Comparison of ENCODE assay signal across 16 cellular contexts in genomic region chr2:170369228-170369627, GRCh38.
DNase-seq lines count a peak whose midpoint lies in the region; ATAC-seq, FAIRE-seq and TF ChIP-seq lines count a peak whose summit lies in the region.
"Had no signal": no experiment of that assay in that cellular context is flagged by ENCODE, and none has a peak within 500 bp of the region (broad histone marks: within the 10 kb centered on the region; RNA-seq: fewer than 3 reads in every experiment).

No MANE protein-coding gene starts in this region.

- H3K9ac ChIP-seq in HepG2 (ENCODE audit: insufficient read depth, low read depth, low read length): no peak overlapping the region
- H3K9ac ChIP-seq: BLaER1 treated with 17β-estradiol and CSF1 and Interleukin-3, amounts not matched to agents 10 nM and 100 nM had no signal

- no peak for TF ChIP-seq RAD21 in HepG2 (CRISPR knock-in tag; IDR thresholded peaks at IDR 0.05)

- H3K4me1 Mint-ChIP-seq in activated CD4-positive, alpha-beta T cell treated with anti-CD3 and anti-CD28 coated beads, Interleukin-2, amount 10 ng/mL, durations not matched to agents 24 days and 14 days: peaks cover 42% of the 10 kb centered on the region
- peaks cover 86% of the 10 kb centered on the region for H3K4me1 Mint-ChIP-seq in activated T-helper 2 cell treated with anti-CD3 and anti-CD28 coated beads, Interferon-gamma antibody, Interleukin-2, Interleukin-4, amounts not matched to agents 10 μg/mL and 5 μg/mL and 100 μg/mL, durations not matched to agents 14 hours and 24 hours and 36 hours (ENCODE audit: low read depth)

- POLR2A ChIA-PET in HepG2 (lab: Yijun Ruan, JAX): interaction anchor here (1.0 kb wide), 1 partner anchor 560 kb away, joined by 3 read pairs; the partner anchor contains the start of gene GORASP2

- H3K36me3 ChIP-seq in HepG2 (replicated peaks in 1 of 2; ENCODE audit: control insufficient read depth in 1 of 2, insufficient read depth in 2 of 2, low read length in 2 of 2) (no peaks in the 10 kb centered on the region), right lobe of liver (no peaks in the 10 kb centered on the region), spleen (no peaks in the 10 kb centered on the region)
- H3K36me3 ChIP-seq: BLaER1 treated with 17β-estradiol and CSF1 and Interleukin-3, amounts not matched to agents 10 nM and 100 nM had no signal

- BruUV-seq in HepG2 (replicated peaks; lab: Mats Ljungman, UMichigan): no TSS peak

- no peaks in the 10 kb centered on the region for H4K20me1 ChIP-seq in HepG2 (ENCODE audit: insufficient read depth, low read length)
- H4K20me1 ChIP-seq: BLaER1 treated with 17β-estradiol and CSF1 and Interleukin-3, amounts not matched to agents 10 nM and 100 nM had no signal

- in situ Hi-C loops in HepG2 (cut with HindIII; ENCODE audit: extremely low pct_ligation_motif_present, low pct_unique_long_range_greater_than_20kb): loop anchor here (10.0 to 25.0 kb wide), 2 partner anchors 134 to 907 kb away; no protein-coding TSS in a partner anchor

- 2% methylated on average over 2 of the region's 2 CpGs for WGBS in HepG2 (ENCODE audit: low lambda C conversion rate)
- 19% methylated on average over 2 of the region's 2 CpGs for WGBS in right lobe of liver (ENCODE audit: insufficient coverage, low coverage, low lambda C conversion rate, missing lambda C conversion rate)
- 83 to 92% (median 87%) methylated on average over 2 of the region's 2 CpGs for WGBS in spleen, 5 donors

- H3K4me3 Mint-ChIP-seq in activated CD4-positive, alpha-beta T cell treated with anti-CD3 and anti-CD28 coated beads, Interleukin-2, amount 10 ng/mL, durations not matched to agents 24 days and 14 days: peak overlapping the region; percentile 19
- peak overlapping the region; percentile 70 for H3K4me3 Mint-ChIP-seq in activated T-helper 2 cell treated with anti-CD3 and anti-CD28 coated beads, Interferon-gamma antibody, Interleukin-2, Interleukin-4, amounts not matched to agents 10 μg/mL and 5 μg/mL and 100 μg/mL, durations not matched to agents 14 hours and 24 hours and 36 hours (ENCODE audit: low read depth)
- H3K4me3 Mint-ChIP-seq: B cell; CD8-positive, alpha-beta T cell; HFFc6 had no signal

- H3K36me3 Mint-ChIP-seq in activated CD4-positive, alpha-beta T cell treated with anti-CD3 and anti-CD28 coated beads, Interleukin-2, amount 10 ng/mL, durations not matched to agents 24 days and 14 days (ENCODE audit: low read depth): peaks cover 2% of the 10 kb centered on the region
- H3K36me3 Mint-ChIP-seq in activated T-helper 2 cell treated with anti-CD3 and anti-CD28 coated beads, Interferon-gamma antibody, Interleukin-2, Interleukin-4, amounts not matched to agents 10 μg/mL and 5 μg/mL and 100 μg/mL, durations not matched to agents 14 hours and 24 hours and 36 hours (ENCODE audit: low read depth): peaks cover 5% of the 10 kb centered on the region
- H3K36me3 Mint-ChIP-seq: CD8-positive, alpha-beta T cell had no signal

- H3K79me2 ChIP-seq in HepG2 (ENCODE audit: insufficient read depth, low read length): no peaks in the 10 kb centered on the region

- CTCF ChIA-PET in HepG2 (lab: Yijun Ruan, JAX; ENCODE audit: low intra/inter-chr PET ratio, low total read pairs): interaction anchor here (1.3 to 3.1 kb wide), 5 partner anchors 348 to 503 kb away, joined by 4 to 29 read pairs (median 7); partner anchors contain the start of gene GAD1

- no peak for TF ChIP-seq EP300 in HepG2 (IDR thresholded peaks at IDR 0.05; ENCODE audit: low read depth in 2 of 2, low read length in 2 of 2)
- TF ChIP-seq EP300 in HepG2 (CRISPR knock-in tag; IDR thresholded peaks at IDR 0.05; ENCODE audit: borderline replicate concordance): no peak

- TF ChIP-seq CTCF in HepG2 (CRISPR knock-in tag; IDR thresholded peaks at IDR 0.05) (no peak), right lobe of liver (IDR thresholded peaks at IDR 0.05) (no peak), spleen (IDR thresholded peaks at IDR 0.05 in 8 of 11, conservative IDR thresholded peaks at IDR 0.05 in 3 of 11) (no peak)

- H3K9me3 ChIP-seq in HepG2 (ENCODE audit: low read length): no peaks in the 10 kb centered on the region
- no peaks in the 10 kb centered on the region for H3K9me3 ChIP-seq in right lobe of liver
- no peaks in the 10 kb centered on the region for H3K9me3 ChIP-seq in spleen
- H3K9me3 ChIP-seq: BLaER1 treated with 17β-estradiol and CSF1 and Interleukin-3, amounts not matched to agents 10 nM and 100 nM had no signal

- H3K4me3 ChIP-seq in HepG2 (replicated peaks in 1 of 3; ENCODE audit: insufficient read depth in 1 of 3, low read depth in 2 of 3, low read length in 3 of 3) (no peak overlapping the region), right lobe of liver (no peak overlapping the region), spleen (no peak overlapping the region)
- H3K4me3 ChIP-seq: BLaER1 treated with 17β-estradiol and CSF1 and Interleukin-3, amounts not matched to agents 10 nM and 100 nM; GM12878 had no signal

- H3K4me2 ChIP-seq in HepG2 (ENCODE audit: low read depth, low read length): no peak overlapping the region

- no peak overlapping the region for H2AFZ ChIP-seq in HepG2 (ENCODE audit: low read length)

- peaks cover 15% of the 10 kb centered on the region for H3K27me3 Mint-ChIP-seq in activated CD4-positive, alpha-beta T cell treated with anti-CD3 and anti-CD28 coated beads, Interleukin-2, amount 10 ng/mL, durations not matched to agents 24 days and 14 days
- no peaks in the 10 kb centered on the region for H3K27me3 Mint-ChIP-seq in activated T-helper 2 cell treated with anti-CD3 and anti-CD28 coated beads, Interferon-gamma antibody, Interleukin-2, Interleukin-4, amounts not matched to agents 10 μg/mL and 5 μg/mL and 100 μg/mL, durations not matched to agents 14 hours and 24 hours and 36 hours (ENCODE audit: low read depth)

- no peak for DNase-seq in activated CD4-positive, alpha-beta T cell treated with anti-CD3 and anti-CD28 coated beads, Interleukin-2, amount 10 ng/mL, durations not matched to agents 24 days and 14 days
- no peak for DNase-seq in activated CD4-positive, alpha-beta T cell treated with anti-CD3 and anti-CD28 coated beads for 1 hour
- DNase-seq in HepG2 (ENCODE audit: low spot score) (no peak), right lobe of liver (no peak), posterior vena cava (ENCODE audit: low spot score) (no peak), spleen (no peak)
- DNase-seq in activated T-helper 2 cell treated with anti-CD3 and anti-CD28 coated beads, Interferon-gamma antibody, Interleukin-2, Interleukin-4, amounts not matched to agents 10 μg/mL and 5 μg/mL and 100 μg/mL, durations not matched to agents 14 hours and 24 hours and 36 hours (ENCODE audit: low spot score): no peak
- DNase-seq: 8988T; Calu3; CD8-positive, alpha-beta T cell; DND-41 had no signal

- ATAC-seq in HepG2 (no peak), right lobe of liver (no peak), GM19395 (IDR thresholded peaks at IDR 0.05; ENCODE audit: unreplicated experiment) (no peak)
- ATAC-seq: CD8-positive, alpha-beta T cell had no signal

- no peak for FAIRE-seq in HepG2 (lab: Jason Lieb, UNC)
- FAIRE-seq: GM12878 had no signal

- H3K27ac ChIP-seq in HepG2 (ENCODE audit: extremely low read length, insufficient read depth, low read length) (no peak overlapping the region), right lobe of liver (no peak overlapping the region), spleen (no peak overlapping the region)
- H3K27ac ChIP-seq: BLaER1 treated with 17β-estradiol and CSF1 and Interleukin-3, amounts not matched to agents 10 nM and 100 nM had no signal

- intact Hi-C loops in activated CD4-positive, alpha-beta T cell treated with anti-CD3 and anti-CD28 coated beads, Interleukin-2, amount 10 ng/mL, durations not matched to agents 24 days and 14 days (cut with micrococcal nuclease): loop anchor here (2.0 to 10.0 kb wide), 3 partner anchors 504 to 1556 kb away; partner anchors contain the start of gene HAT1
- intact Hi-C loops in HepG2 (cut with micrococcal nuclease; ENCODE audit: unreplicated experiment): no loop called here
- intact Hi-C loops in right lobe of liver (cut with DNase I): no loop called here
- intact Hi-C loops in activated T-helper 2 cell treated with anti-CD3 and anti-CD28 coated beads, Interferon-gamma antibody, Interleukin-2, Interleukin-4, amounts not matched to agents 10 μg/mL and 5 μg/mL and 100 μg/mL, durations not matched to agents 14 hours and 24 hours and 36 hours (cut with micrococcal nuclease): loop anchor here (2.0 to 10.0 kb wide), 3 partner anchors 446 to 1874 kb away; partner anchors contain the start of gene GORASP2
- intact Hi-C loops in posterior vena cava (cut with DNase I): loop anchor here in 1 of 2 donors (10.0 kb wide), 1 partner anchor 446 kb away; the partner anchor contains the start of gene GAD1
- intact Hi-C loops in spleen (cut with DNase I; ENCODE audit: low total_unique reads): loop anchor here (10.0 kb wide), 1 partner anchor 446 kb away; the partner anchor contains the start of gene GAD1

- H3K27me3 ChIP-seq in HepG2 (ENCODE audit: control insufficient read depth in 1 of 2, insufficient read depth in 2 of 2, low read length in 2 of 2): peaks cover 0 to 52% of the 10 kb centered on the region in 2 experiments; a peak in 3 of 5 replicates
- H3K27me3 ChIP-seq in right lobe of liver: peaks cover 0 to 22% of the 10 kb centered on the region in 2 donors
- peaks cover 0 to 80% (median 27%) of the 10 kb centered on the region in 7 donors for H3K27me3 ChIP-seq in spleen (replicated peaks in 1 of 7)

- TF ChIP-seq POLR2A in HepG2 (IDR thresholded peaks at IDR 0.05; ENCODE audit: insufficient read depth in 1 of 2, low read depth in 2 of 2, low read length in 2 of 2): no peak
- no peak for TF ChIP-seq POLR2A in right lobe of liver (IDR thresholded peaks at IDR 0.05)
- no peak for TF ChIP-seq POLR2A in spleen (IDR thresholded peaks at IDR 0.05)

- peak overlapping the region; percentile 22 for H3K27ac Mint-ChIP-seq in activated CD4-positive, alpha-beta T cell treated with anti-CD3 and anti-CD28 coated beads, Interleukin-2, amount 10 ng/mL, durations not matched to agents 24 days and 14 days
- H3K27ac Mint-ChIP-seq in activated T-helper 2 cell treated with anti-CD3 and anti-CD28 coated beads, Interferon-gamma antibody, Interleukin-2, Interleukin-4, amounts not matched to agents 10 μg/mL and 5 μg/mL and 100 μg/mL, durations not matched to agents 14 hours and 24 hours and 36 hours: peak overlapping the region; percentile 84
- H3K27ac Mint-ChIP-seq: B cell; CD8-positive, alpha-beta T cell; HFFc6 had no signal

- no peaks in the 10 kb centered on the region for H3K9me3 Mint-ChIP-seq in activated CD4-positive, alpha-beta T cell treated with anti-CD3 and anti-CD28 coated beads, Interleukin-2, amount 10 ng/mL, durations not matched to agents 24 days and 14 days
- H3K9me3 Mint-ChIP-seq in activated T-helper 2 cell treated with anti-CD3 and anti-CD28 coated beads, Interferon-gamma antibody, Interleukin-2, Interleukin-4, amounts not matched to agents 10 μg/mL and 5 μg/mL and 100 μg/mL, durations not matched to agents 14 hours and 24 hours and 36 hours: no peaks in the 10 kb centered on the region
- H3K9me3 Mint-ChIP-seq: CD8-positive, alpha-beta T cell; HFFc6 had no signal

- H3K4me1 ChIP-seq in HepG2 (ENCODE audit: insufficient read depth, low read length) (no peaks in the 10 kb centered on the region), right lobe of liver (no peaks in the 10 kb centered on the region), spleen (peaks cover 0 to 6% (median 0%) of the 10 kb centered on the region in 6 donors)

TF ChIP-seq in HepG2, 621 proteins besides CTCF, POLR2A, EP300 and RAD21 (continues in another document):
- no peak for TF ChIP-seq CHD4 (IDR thresholded peaks at IDR 0.05; ENCODE audit: borderline replicate concordance, low read length)

Comparison
In these comparisons a context has a peak if more than half of its experiments do, and no peak if none do; other contexts are left out.
1. intact Hi-C loops: an anchor here in activated CD4-positive, alpha-beta T cell treated with anti-CD3 and anti-CD28 coated beads, Interleukin-2, amount 10 ng/mL, durations not matched to agents 24 days and 14 days (2.0 to 10.0 kb wide), activated T-helper 2 cell treated with anti-CD3 and anti-CD28 coated beads, Interferon-gamma antibody, Interleukin-2, Interleukin-4, amounts not matched to agents 10 μg/mL and 5 μg/mL and 100 μg/mL, durations not matched to agents 14 hours and 24 hours and 36 hours (2.0 to 10.0 kb wide) and spleen (10.0 kb wide); none called in HepG2 and right lobe of liver.